ENCODE assay signal across 5 cellular contexts in the genomic region with DNA sequence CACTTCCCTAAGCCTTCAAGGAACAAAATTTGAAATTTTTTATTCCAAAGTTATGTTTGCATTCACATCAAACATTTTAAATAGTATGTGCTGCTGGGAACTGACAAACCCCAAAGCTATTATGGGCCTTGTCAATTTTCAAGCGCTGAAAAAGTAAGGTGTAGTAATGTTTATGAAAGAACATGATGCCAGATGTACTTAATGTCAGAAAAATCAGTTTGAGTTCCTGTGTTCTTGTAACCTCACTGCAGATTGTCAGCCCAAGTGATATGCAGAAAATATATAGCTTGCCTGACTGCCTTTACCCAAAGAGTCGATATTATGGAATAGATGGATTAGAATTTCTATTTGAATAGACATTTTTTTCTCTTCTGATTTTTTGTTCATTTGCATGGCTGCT.
"Had no signal": no experiment of that assay in that cellular context is flagged by ENCODE, and none has a peak within 500 bp of the region (broad histone marks: within the 10 kb centered on the region; RNA-seq: fewer than 3 reads in every experiment).

No MANE protein-coding gene starts in this region.

- H3K4me2 ChIP-seq: KMS-11 had no signal

- H3K9me3 Mint-ChIP-seq: IgD-negative memory B cell had no signal

- H3K4me1 Mint-ChIP-seq: IgD-negative memory B cell had no signal

- H3K27ac ChIP-seq: HL-60, KMS-11 had no signal

- DNase-seq: KG1 had no signal

- H3K9ac ChIP-seq: KMS-11 had no signal

- H3K27ac Mint-ChIP-seq: IgD-negative memory B cell had no signal

- H3K4me3 ChIP-seq: K562 had no signal

- H3K4me3 Mint-ChIP-seq: IgD-negative memory B cell had no signal
